22 cellular contexts compared by ENCODE assay signal in the genomic region with DNA sequence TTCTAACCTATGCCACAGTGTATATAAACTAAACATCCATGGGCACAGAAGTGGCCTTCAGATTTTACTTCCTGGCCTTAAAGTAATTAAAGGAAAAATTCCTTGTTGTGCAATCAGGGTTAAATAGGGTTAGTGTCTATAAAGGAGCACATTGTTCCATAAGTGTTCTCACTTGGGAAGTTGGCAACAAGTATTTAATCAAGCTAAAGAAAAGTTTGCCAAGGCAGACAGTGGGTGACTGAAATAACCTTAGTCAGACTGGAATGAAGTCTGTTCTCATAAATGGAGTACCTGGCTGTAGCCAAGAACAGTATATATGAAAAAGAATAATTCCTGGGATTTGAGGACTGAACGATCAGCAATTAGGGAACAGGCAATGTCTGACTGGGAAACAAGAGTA.
"Had no signal": no experiment of that assay in that cellular context is flagged by ENCODE, and none has a peak within 500 bp of the region (broad histone marks: within the 10 kb centered on the region; RNA-seq: fewer than 3 reads in every experiment).

No MANE protein-coding gene starts in this region.

- H3K36me3 ChIP-seq: heart right ventricle, lower lobe of right lung, neural progenitor cell, ovary, right lobe of liver, suprapubic skin, thyroid gland had no signal

- H3K27ac Mint-ChIP-seq: natural killer cell treated with Interleukin-12 subunit alpha and Interleukin-12 subunit beta and Interleukin-15 and Interleukin-18, amount 100 ng/mL, for 72 hours; neural progenitor cell; stimulated activated effector memory CD8-positive, alpha-beta T cell treated with anti-CD3 and anti-CD28 coated beads, Interleukin-12 subunit alpha, Interleukin-12 subunit beta, amount 100 ng/mL, for 72 hours; type B pancreatic cell had no signal

- H3K27ac ChIP-seq: dorsolateral prefrontal cortex, foreskin keratinocyte, heart right ventricle, lower lobe of right lung, neural progenitor cell, ovary, right lobe of liver, suprapubic skin, thyroid gland had no signal

- H3K4me3 ChIP-seq: dorsolateral prefrontal cortex, heart right ventricle, lower lobe of right lung, neural progenitor cell, ovary, right lobe of liver, suprapubic skin, thyroid gland had no signal

- H3K4me1 ChIP-seq: foreskin keratinocyte, heart right ventricle, lower lobe of right lung, neural progenitor cell, right lobe of liver, suprapubic skin, thyroid gland had no signal

- H3K9me3 ChIP-seq: lower lobe of right lung, ovary, right lobe of liver, suprapubic skin, thyroid gland had no signal

- H3K27me3 ChIP-seq: foreskin keratinocyte, neural progenitor cell, ovary, right lobe of liver, suprapubic skin, thyroid gland had no signal

- ATAC-seq: foreskin keratinocyte; natural killer cell treated with Interleukin-12 subunit alpha and Interleukin-12 subunit beta and Interleukin-15 and Interleukin-18, amount 100 ng/mL, for 72 hours; right lobe of liver; stimulated activated effector memory CD8-positive, alpha-beta T cell treated with anti-CD3 and anti-CD28 coated beads, Interleukin-12 subunit alpha, Interleukin-12 subunit beta, amount 100 ng/mL, for 72 hours; stimulated activated naive CD8-positive, alpha-beta T cell treated with anti-CD3 and anti-CD28 coated beads, Interleukin-15, Interleukin-2, amounts not matched to agents 100 U/mL and 50 U/mL, for 24 hours had no signal

- H3K4me3 Mint-ChIP-seq: natural killer cell treated with Interleukin-12 subunit alpha and Interleukin-12 subunit beta and Interleukin-15 and Interleukin-18, amount 100 ng/mL, for 72 hours; neural progenitor cell; stimulated activated effector memory CD8-positive, alpha-beta T cell treated with anti-CD3 and anti-CD28 coated beads, Interleukin-12 subunit alpha, Interleukin-12 subunit beta, amount 100 ng/mL, for 72 hours; type B pancreatic cell had no signal

- H3K9me3 Mint-ChIP-seq: natural killer cell treated with Interleukin-12 subunit alpha and Interleukin-12 subunit beta and Interleukin-15 and Interleukin-18, amount 100 ng/mL, for 72 hours; stimulated activated effector memory CD8-positive, alpha-beta T cell treated with anti-CD3 and anti-CD28 coated beads, Interleukin-12 subunit alpha, Interleukin-12 subunit beta, amount 100 ng/mL, for 72 hours; type B pancreatic cell had no signal

- DNase-seq: cortex of kidney; dorsolateral prefrontal cortex; effector CD8-positive, alpha-beta T cell; foreskin keratinocyte; heart right ventricle; hypothalamus; kidney glomerular epithelial cell; lower lobe of right lung; mesenchymal stem cell; midbrain; nucleus accumbens; ovary; right lobe of liver; stimulated activated CD4-positive, alpha-beta T cell treated with anti-CD3 and anti-CD28 coated beads, Interleukin-4, amount 100 ng/mL, for 1 hour; stimulated activated CD8-positive, alpha-beta memory T cell treated with anti-CD3 and anti-CD28 coated beads, Interleukin-4, amount 100 ng/mL, for 48 hours; stimulated activated naive CD8-positive, alpha-beta T cell treated with anti-CD3 and anti-CD28 coated beads, Interleukin-15, Interleukin-2, amounts not matched to agents 100 U/mL and 50 U/mL, for 24 hours; thyroid gland had no signal

- H3K27me3 Mint-ChIP-seq: natural killer cell treated with Interleukin-12 subunit alpha and Interleukin-12 subunit beta and Interleukin-15 and Interleukin-18, amount 100 ng/mL, for 72 hours; type B pancreatic cell had no signal

- H3K36me3 Mint-ChIP-seq: natural killer cell treated with Interleukin-12 subunit alpha and Interleukin-12 subunit beta and Interleukin-15 and Interleukin-18, amount 100 ng/mL, for 72 hours; neural progenitor cell; stimulated activated effector memory CD8-positive, alpha-beta T cell treated with anti-CD3 and anti-CD28 coated beads, Interleukin-12 subunit alpha, Interleukin-12 subunit beta, amount 100 ng/mL, for 72 hours; type B pancreatic cell had no signal

- H3K4me1 Mint-ChIP-seq: neural progenitor cell; stimulated activated effector memory CD8-positive, alpha-beta T cell treated with anti-CD3 and anti-CD28 coated beads, Interleukin-12 subunit alpha, Interleukin-12 subunit beta, amount 100 ng/mL, for 72 hours had no signal
